In the genomic region with DNA sequence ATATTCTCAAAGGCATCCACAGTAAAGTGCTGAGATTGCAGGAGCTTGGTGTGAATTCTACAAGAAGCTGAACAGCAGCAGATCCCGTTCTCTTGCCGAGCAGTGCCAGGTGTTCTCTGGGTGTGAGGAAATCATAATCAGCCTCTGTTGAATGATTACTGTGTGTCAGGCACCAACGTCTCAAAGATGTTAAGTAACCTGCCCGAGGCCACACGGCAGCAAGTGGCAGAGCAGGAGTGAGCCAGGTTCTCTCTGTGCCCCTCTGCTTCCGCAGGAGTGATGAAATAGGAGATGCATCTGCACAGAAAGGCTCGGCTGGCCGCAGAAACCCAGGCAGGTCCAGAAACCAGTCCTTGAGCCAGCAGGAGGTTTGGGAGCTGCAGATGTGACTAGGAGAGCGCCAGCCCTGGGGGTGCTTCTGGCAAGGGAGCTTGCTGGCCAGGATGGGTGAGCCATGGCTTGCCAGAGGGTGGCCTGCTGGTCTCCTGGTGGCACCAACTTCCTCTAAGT, we compare ENCODE assay signal across 21 cellular contexts.
DNase-seq lines count a peak whose midpoint lies in the region; ATAC-seq and TF ChIP-seq lines count a peak whose summit lies in the region.
"Had no signal": no experiment of that assay in that cellular context is flagged by ENCODE, and none has a peak within 500 bp of the region (broad histone marks: within the 10 kb centered on the region; RNA-seq: fewer than 3 reads in every experiment).

No MANE protein-coding gene starts in this region.

- H3K79me1 ChIP-seq in neuronal stem cell (ENCODE audit: low read depth, low read length) = no peaks in the 10 kb centered on the region

- H3K4me1 ChIP-seq in mammary epithelial cell (ENCODE audit: insufficient read depth, low read length) (peaks cover 2% of the 10 kb centered on the region), neuronal stem cell (ENCODE audit: control insufficient read depth in 2 of 2, insufficient read depth in 1 of 2, low read depth in 1 of 2, low read length in 2 of 2) (no peaks in the 10 kb centered on the region), heart left ventricle (no peaks in the 10 kb centered on the region)
- H3K4me1 ChIP-seq: Peyer's patch had no signal

- peaks cover 7% of the 10 kb centered on the region for H3K27me3 Mint-ChIP-seq in T-helper 2 cell treated with Interferon-gamma antibody and Interleukin-4, amounts not matched to agents 5 μg/mL and 100 μg/mL, for 36 hours (ENCODE audit: low read depth)

- H2BK12ac ChIP-seq in neuronal stem cell (ENCODE audit: low read length) = no peak overlapping the region

- no peaks in the 10 kb centered on the region for H3K4me1 Mint-ChIP-seq in T-helper 2 cell treated with Interferon-gamma antibody and Interleukin-4, amounts not matched to agents 5 μg/mL and 100 μg/mL, for 36 hours (ENCODE audit: low read depth)

- peak overlapping the region; percentile 50 for H4K8ac ChIP-seq in neuronal stem cell (ENCODE audit: low read depth, low read length)

- H2AFZ ChIP-seq in mammary epithelial cell (ENCODE audit: low read depth, low read length) = peak overlapping the region; percentile 30
- H2AFZ ChIP-seq in neuronal stem cell (ENCODE audit: low read length) = no peak overlapping the region
- H2AFZ ChIP-seq: GM23248 had no signal

- no peak overlapping the region for H3K18ac ChIP-seq in neuronal stem cell (ENCODE audit: low read length)

- no peak overlapping the region for H3K14ac ChIP-seq in neuronal stem cell (ENCODE audit: low read length)

- no peak overlapping the region for H2BK15ac ChIP-seq in neuronal stem cell (ENCODE audit: low read length)

- no peak overlapping the region for H3K4me3 Mint-ChIP-seq in T-helper 2 cell treated with Interferon-gamma antibody and Interleukin-4, amounts not matched to agents 5 μg/mL and 100 μg/mL, for 36 hours
- H3K4me3 Mint-ChIP-seq: IgD-negative memory B cell had no signal

- peak overlapping the region; percentile 59 for H2BK5ac ChIP-seq in neuronal stem cell (ENCODE audit: low read length)

- H3K4me2 ChIP-seq in mammary epithelial cell (ENCODE audit: insufficient read depth, low read depth, low read length) (no peak overlapping the region), neuronal stem cell (ENCODE audit: insufficient read depth, low read length, poor library complexity, severe bottlenecking) (no peak overlapping the region)
- H3K4me2 ChIP-seq: KMS-11 had no signal

- DNase-seq in NCI-H2107 treated with DMSO at 0.1 percent for 48 hours (lab: John Stamatoyannopoulos, UW; ENCODE audit: unreplicated experiment) = peak; percentile 44
- no peak for DNase-seq in NCI-H2107 (lab: John Stamatoyannopoulos, UW)
- peak; percentile 71 for DNase-seq in NCI-H69 (lab: John Stamatoyannopoulos, UW)
- peak; percentile 56 for DNase-seq in mammary epithelial cell
- no peak for DNase-seq in neuronal stem cell (ENCODE audit: low spot score)
- DNase-seq in T-helper 2 cell treated with Interferon-gamma antibody and Interleukin-4, amounts not matched to agents 5 μg/mL and 100 μg/mL, for 36 hours (ENCODE audit: low spot score) = no peak
- no peak for DNase-seq in stimulated activated CD8-positive, alpha-beta memory T cell treated with anti-CD3 and anti-CD28 coated beads, Interleukin-4, amount 100 ng/mL, for 48 hours
- DNase-seq in heart left ventricle = no peak
- DNase-seq: DMS153, GM23248, H7, NCI-H1092, NCI-H1417 treated with DMSO at 0.1 percent for 48 hours, NCI-H1694 treated with DMSO at 0.1 percent for 48 hours, NCI-H2081 treated with DMSO at 0.1 percent for 48 hours, NCI-H446 treated with DMSO at 0.1 percent for 48 hours, Peyer's patch, SIG-M5 had no signal

- H3K27ac Mint-ChIP-seq in T-helper 2 cell treated with Interferon-gamma antibody and Interleukin-4, amounts not matched to agents 5 μg/mL and 100 μg/mL, for 36 hours = no peak overlapping the region
- H3K27ac Mint-ChIP-seq: IgD-negative memory B cell had no signal

- H2BK120ac ChIP-seq in neuronal stem cell (ENCODE audit: low read depth, low read length) = no peak overlapping the region

- no peaks in the 10 kb centered on the region for H3K27me3 ChIP-seq in mammary epithelial cell (ENCODE audit: insufficient read depth, low read length)
- no peaks in the 10 kb centered on the region for H3K27me3 ChIP-seq in neuronal stem cell (ENCODE audit: control insufficient read depth in 3 of 3, insufficient read depth in 3 of 3, low read depth in 1 of 3, low read length in 3 of 3)
- H3K27me3 ChIP-seq in heart left ventricle = peaks cover 0 to 21% (median 0%) of the 10 kb centered on the region in 9 donors
- H3K27me3 ChIP-seq: Peyer's patch had no signal

- no peaks in the 10 kb centered on the region for H3K9me3 ChIP-seq in mammary epithelial cell (replicated peaks; ENCODE audit: insufficient read depth, low read length)
- peaks cover 0 to 2% of the 10 kb centered on the region in 2 donors for H3K9me3 ChIP-seq in neuronal stem cell (replicated peaks in 1 of 2; ENCODE audit: control insufficient read depth in 2 of 2, insufficient read depth in 1 of 2, low read depth in 1 of 2, low read length in 2 of 2)
- H3K9me3 ChIP-seq in heart left ventricle = no peaks in the 10 kb centered on the region
- H3K9me3 ChIP-seq: Peyer's patch had no signal

- in situ Hi-C loops in mammary epithelial cell (cut with MboI; ENCODE audit: low sequenced_read_pairs in 2 of 2) = no loop called here

- H3K36me3 ChIP-seq in mammary epithelial cell (ENCODE audit: insufficient read depth, low read length) (no peaks in the 10 kb centered on the region), neuronal stem cell (replicated peaks in 1 of 2; ENCODE audit: control insufficient read depth in 2 of 2, insufficient read depth in 2 of 2, low read length in 2 of 2) (no peaks in the 10 kb centered on the region), heart left ventricle (no peaks in the 10 kb centered on the region)
- H3K36me3 ChIP-seq: Peyer's patch had no signal

- no peak overlapping the region for H3K23ac ChIP-seq in neuronal stem cell (ENCODE audit: low read depth, low read length, poor library complexity)

- dilution Hi-C loops in mammary epithelial cell (cut with HindIII; ENCODE audit: low sequenced_read_pairs) = no loop called here

- intact Hi-C loops in mammary epithelial cell (cut with micrococcal nuclease) (no loop called here), heart left ventricle (cut with DNase I) (no loop called here)

- no peak for TF ChIP-seq POLR2A in heart left ventricle (IDR thresholded peaks at IDR 0.05)

- CTCF ChIA-PET in mammary epithelial cell (lab: Charles Lee; ENCODE audit: low non-redundant PET) = no interaction called here

- H3K79me2 ChIP-seq in mammary epithelial cell (ENCODE audit: insufficient read depth, low read length) = no peaks in the 10 kb centered on the region

- H3K4ac ChIP-seq in neuronal stem cell (ENCODE audit: low read length) = no peak overlapping the region

- H3K9me3 Mint-ChIP-seq in T-helper 2 cell treated with Interferon-gamma antibody and Interleukin-4, amounts not matched to agents 5 μg/mL and 100 μg/mL, for 36 hours = no peaks in the 10 kb centered on the region
- H3K9me3 Mint-ChIP-seq: IgD-negative memory B cell had no signal

- no peak for TF ChIP-seq CTCF in mammary epithelial cell (conservative IDR thresholded peaks at IDR 0.05 in 1 of 2, IDR thresholded peaks at IDR 0.05 in 1 of 2; ENCODE audit: extremely low read depth in 1 of 2, insufficient read depth in 1 of 2, low read depth in 1 of 2, low read length in 2 of 2)
- no peak for TF ChIP-seq CTCF in heart left ventricle (IDR thresholded peaks at IDR 0.05)

- 18% methylated on average over 9 of the region's 9 CpGs for WGBS in mammary epithelial cell (ENCODE audit: low coverage, missing lambda C conversion rate)
- WGBS in neuronal stem cell (ENCODE audit: extremely low coverage in 2 of 2, insufficient read length in 2 of 2, insufficient replicate concordance in 1 of 2), 2 donors = no CpG with 5 or more reads among the region's 9 CpGs
- WGBS in heart left ventricle, 4 donors = 70 to 84% (median 81%) methylated on average over 8 to 9 of the region's 9 CpGs

- H4K91ac ChIP-seq in neuronal stem cell (ENCODE audit: low read depth, low read length, poor library complexity) = no peak overlapping the region

- no peak overlapping the region for H3K4me3 ChIP-seq in mammary epithelial cell (replicated peaks in 1 of 3; ENCODE audit: insufficient read depth in 1 of 3, low read depth in 2 of 3, low read length in 3 of 3)
- no peak overlapping the region for H3K4me3 ChIP-seq in neuronal stem cell (ENCODE audit: low read length in 2 of 2)
- H3K4me3 ChIP-seq in heart left ventricle = no peak overlapping the region
- H3K4me3 ChIP-seq: GM23248, Peyer's patch, SK-N-MC had no signal

- H3K27ac ChIP-seq in mammary epithelial cell (ENCODE audit: insufficient read depth, low read depth, low read length) = no peak overlapping the region
- H3K27ac ChIP-seq in neuronal stem cell (replicated peaks; ENCODE audit: low read length) = no peak overlapping the region
- no peak overlapping the region for H3K27ac ChIP-seq in heart left ventricle
- H3K27ac ChIP-seq: GM23248, KMS-11, Peyer's patch, SK-N-MC had no signal

- H3K36me3 Mint-ChIP-seq in T-helper 2 cell treated with Interferon-gamma antibody and Interleukin-4, amounts not matched to agents 5 μg/mL and 100 μg/mL, for 36 hours (ENCODE audit: low read depth) = no peaks in the 10 kb centered on the region

- no TSS peak for BruUV-seq in mammary epithelial cell (replicated peaks; lab: Mats Ljungman, UMichigan)

- ATAC-seq in heart left ventricle = no peak

- no peak overlapping the region for H2AK5ac ChIP-seq in neuronal stem cell (ENCODE audit: low read depth, low read length)

- H4K20me1 ChIP-seq in mammary epithelial cell (ENCODE audit: insufficient read depth, low read length) = no peaks in the 10 kb centered on the region

- H3K9ac ChIP-seq in mammary epithelial cell (ENCODE audit: insufficient read depth, low read length) (no peak overlapping the region), neuronal stem cell (ENCODE audit: low read depth, low read length, poor library complexity) (no peak overlapping the region)
- H3K9ac ChIP-seq: GM23248, KMS-11 had no signal

Comparison
In these comparisons a context has a peak if more than half of its experiments do, and no peak if none do; other contexts are left out.
1. DNase-seq: peak in NCI-H2107 treated with DMSO at 0.1 percent for 48 hours (single experiment), NCI-H69 (single experiment) and mammary epithelial cell (single experiment); none in NCI-H2107 (single experiment), neuronal stem cell (single experiment), T-helper 2 cell treated with Interferon-gamma antibody and Interleukin-4, amounts not matched to agents 5 μg/mL and 100 μg/mL, for 36 hours (single experiment), stimulated activated CD8-positive, alpha-beta memory T cell treated with anti-CD3 and anti-CD28 coated beads, Interleukin-4, amount 100 ng/mL, for 48 hours (single experiment) and heart left ventricle (0 of 5).